Comparison of ENCODE assay signal across 7 cellular contexts in the genomic region with DNA sequence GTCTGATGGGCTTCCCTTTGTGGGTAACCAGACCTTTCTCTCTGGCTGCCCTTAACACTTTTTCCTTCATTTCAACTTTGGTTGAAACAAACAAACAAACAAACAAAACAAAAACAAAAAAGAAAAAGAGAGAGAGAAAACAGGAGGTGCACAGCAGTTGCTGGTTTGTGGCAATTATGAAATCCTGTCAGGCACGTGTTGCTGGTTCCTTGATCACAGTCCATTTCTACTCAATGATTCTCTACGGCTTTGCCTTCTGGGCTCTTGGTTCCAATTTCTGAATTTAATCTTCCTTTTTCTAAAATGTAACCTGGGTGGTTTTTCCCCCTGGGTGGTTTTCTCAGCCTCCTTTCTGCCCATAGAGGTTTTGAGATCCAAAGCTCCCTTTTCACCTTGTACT.
"Had no signal": no experiment of that assay in that cellular context is flagged by ENCODE, and none has a peak within 500 bp of the region (broad histone marks: within the 10 kb centered on the region; RNA-seq: fewer than 3 reads in every experiment).

No MANE protein-coding gene starts in this region.

- DNase-seq: GM23248, GOT3, H7, KBM-7 had no signal

- H3K9ac ChIP-seq: GM23248 had no signal

- H3K4me3 Mint-ChIP-seq: IgD-negative memory B cell had no signal

- H3K27ac ChIP-seq: GM23248 had no signal

- H3K9me3 ChIP-seq: HAP-1 had no signal

- H2AFZ ChIP-seq: GM23248 had no signal

- H3K4me1 ChIP-seq: HAP-1 had no signal

- ATAC-seq: HCT116 had no signal

- H3K4me3 ChIP-seq: GM23248, HAP-1 had no signal

- H3K36me3 ChIP-seq: HAP-1 had no signal

- H3K4me1 Mint-ChIP-seq: IgD-negative memory B cell had no signal

- H3K27ac Mint-ChIP-seq: IgD-negative memory B cell had no signal
